10 cellular contexts compared by ENCODE assay signal in the genomic region with DNA sequence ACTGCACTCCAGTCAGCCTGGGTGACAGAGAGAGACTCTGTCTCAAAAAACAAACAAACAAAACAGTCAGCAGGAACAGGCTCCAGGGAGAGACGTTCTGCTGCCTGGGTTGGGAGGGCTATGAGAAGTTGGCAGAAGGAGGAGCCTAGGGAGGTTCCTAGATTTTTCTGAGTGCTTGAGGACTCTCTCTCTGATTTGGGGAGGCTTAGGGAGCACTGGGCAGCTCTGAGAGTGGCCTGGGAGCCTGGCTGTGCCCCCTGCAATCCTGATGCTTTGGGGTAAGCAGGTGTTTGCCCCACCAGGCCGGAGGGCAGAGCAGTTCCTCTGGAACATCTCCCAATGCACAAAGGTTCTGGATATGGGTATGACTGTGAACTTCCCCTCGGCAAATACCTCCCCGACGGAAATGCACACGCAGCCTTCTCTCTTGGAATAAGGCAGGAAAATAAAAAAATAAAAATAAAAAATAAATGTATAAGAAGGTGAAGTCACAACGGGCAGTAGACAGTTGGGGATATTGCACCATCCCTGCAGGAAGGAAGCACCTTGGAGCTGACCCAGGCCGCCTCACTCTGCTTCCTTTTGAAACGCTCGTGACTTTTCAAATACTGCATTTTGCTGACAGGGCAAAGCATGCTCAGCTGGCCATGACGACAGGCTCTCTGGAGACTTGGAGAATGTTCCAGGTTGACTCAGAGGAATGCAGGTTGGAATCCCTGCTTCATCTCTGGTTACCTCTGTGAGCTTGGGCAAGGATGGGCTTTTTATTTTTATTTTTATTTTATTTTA. TPM values are rescaled to one million over a fixed set of nuclear protein-coding genes. Genes with fewer than 3 reads are reported as not detected.
DNase-seq lines count a peak whose midpoint lies in the region; ATAC-seq and TF ChIP-seq lines count a peak whose summit lies in the region.
"Had no signal": no experiment of that assay in that cellular context is flagged by ENCODE, and none has a peak within 500 bp of the region (broad histone marks: within the 10 kb centered on the region; RNA-seq: fewer than 3 reads in every experiment).

No MANE protein-coding gene starts in this region.

- peaks cover 47% of the 10 kb centered on the region for H3K4me1 ChIP-seq in lower lobe of right lung

- H3K27me3 Mint-ChIP-seq in natural killer cell treated with Interleukin-12 subunit alpha and Interleukin-12 subunit beta and Interleukin-15 and Interleukin-18, amount 100 ng/mL, for 72 hours = peaks cover 0 to 8% of the 10 kb centered on the region in 2 donors
- H3K27me3 Mint-ChIP-seq in natural killer cell (ENCODE audit: low read depth in 2 of 2) = peaks cover 3 to 7% of the 10 kb centered on the region in 2 donors
- H3K27me3 Mint-ChIP-seq: activated naive CD4-positive, alpha-beta T cell treated with anti-CD3 and anti-CD28 coated beads, Interleukin-2, amount 50 U/mL, for 24 hours had no signal

- intact Hi-C loops in natural killer cell (cut with micrococcal nuclease) (no loop called here), dorsolateral prefrontal cortex (cut with DNase I) (no loop called here), lower lobe of right lung (cut with DNase I) (no loop called here)

- H3K27ac Mint-ChIP-seq in natural killer cell treated with Interleukin-12 subunit alpha and Interleukin-12 subunit beta and Interleukin-15 and Interleukin-18, amount 100 ng/mL, for 72 hours = no peak overlapping the region
- no peak overlapping the region for H3K27ac Mint-ChIP-seq in natural killer cell
- H3K27ac Mint-ChIP-seq: activated naive CD4-positive, alpha-beta T cell treated with anti-CD3 and anti-CD28 coated beads, Interleukin-2, amount 50 U/mL, for 24 hours had no signal

- H3K36me3 Mint-ChIP-seq in natural killer cell treated with Interleukin-12 subunit alpha and Interleukin-12 subunit beta and Interleukin-15 and Interleukin-18, amount 100 ng/mL, for 72 hours = no peaks in the 10 kb centered on the region
- H3K36me3 Mint-ChIP-seq in natural killer cell = no peaks in the 10 kb centered on the region
- H3K36me3 Mint-ChIP-seq: activated naive CD4-positive, alpha-beta T cell treated with anti-CD3 and anti-CD28 coated beads, Interleukin-2, amount 50 U/mL, for 24 hours had no signal

- no peaks in the 10 kb centered on the region for H3K36me3 ChIP-seq in lower lobe of right lung

- ATAC-seq in natural killer cell treated with Interleukin-12 subunit alpha and Interleukin-12 subunit beta and Interleukin-15 and Interleukin-18, amount 100 ng/mL, for 72 hours = peak; percentile 43 to 57
- no peak for ATAC-seq in natural killer cell
- ATAC-seq in lower lobe of right lung = peak; percentile 60 to 69
- ATAC-seq in HG03196 (IDR thresholded peaks at IDR 0.05; ENCODE audit: unreplicated experiment) = no peak

- peaks cover 0 to 4% of the 10 kb centered on the region in 2 donors for H3K4me1 Mint-ChIP-seq in natural killer cell treated with Interleukin-12 subunit alpha and Interleukin-12 subunit beta and Interleukin-15 and Interleukin-18, amount 100 ng/mL, for 72 hours (ENCODE audit: low read depth in 2 of 2)
- H3K4me1 Mint-ChIP-seq in natural killer cell = no peaks in the 10 kb centered on the region
- H3K4me1 Mint-ChIP-seq: activated naive CD4-positive, alpha-beta T cell treated with anti-CD3 and anti-CD28 coated beads, Interleukin-2, amount 50 U/mL, for 24 hours had no signal

- DNase-seq in natural killer cell treated with Interleukin-12 subunit alpha and Interleukin-12 subunit beta and Interleukin-15 and Interleukin-18, amount 100 ng/mL, for 72 hours (ENCODE audit: low spot score) = no peak
- DNase-seq in natural killer cell (no peak), dorsolateral prefrontal cortex (peak in 2 of 10 donors; percentile 22 to 33), lower lobe of right lung (peak; percentile 74), activated T-cell treated with anti-CD3 and anti-CD28 coated beads for 4 hours (no peak), OCI-M2 (lab: John Stamatoyannopoulos, UW; ENCODE audit: unreplicated experiment) (no peak)
- no peak for DNase-seq in stimulated activated CD4-positive, alpha-beta T cell treated with anti-CD3 and anti-CD28 coated beads, Interleukin-1b, Interleukin-23, amount 100 ng/mL, for 48 hours
- DNase-seq: NCI-H774 had no signal

- H3K27me3 ChIP-seq in dorsolateral prefrontal cortex (peaks cover 0 to 10% (median 0%) of the 10 kb centered on the region in 45 donors), lower lobe of right lung (ENCODE audit: low read depth) (no peaks in the 10 kb centered on the region)

- H3K27ac ChIP-seq in dorsolateral prefrontal cortex = peak overlapping the region in 52 of 59 donors; percentile 3 to 87 (median 60)
- H3K27ac ChIP-seq in lower lobe of right lung = peak overlapping the region; percentile 80

- no peaks in the 10 kb centered on the region for H3K9me3 ChIP-seq in lower lobe of right lung

- H3K4me3 ChIP-seq in dorsolateral prefrontal cortex (no peak overlapping the region), lower lobe of right lung (no peak overlapping the region)

- no peak overlapping the region for H3K4me3 Mint-ChIP-seq in natural killer cell treated with Interleukin-12 subunit alpha and Interleukin-12 subunit beta and Interleukin-15 and Interleukin-18, amount 100 ng/mL, for 72 hours
- no peak overlapping the region for H3K4me3 Mint-ChIP-seq in natural killer cell
- H3K4me3 Mint-ChIP-seq: activated naive CD4-positive, alpha-beta T cell treated with anti-CD3 and anti-CD28 coated beads, Interleukin-2, amount 50 U/mL, for 24 hours had no signal

- TF ChIP-seq CTCF in natural killer cell (IDR thresholded peaks at IDR 0.05) (no peak), dorsolateral prefrontal cortex (IDR thresholded peaks at IDR 0.05 in 54 of 56, conservative IDR thresholded peaks at IDR 0.05 in 2 of 56; ENCODE audit: low read depth in 1 of 56, partially characterized antibody in 56 of 56) (no peak), lower lobe of right lung (IDR thresholded peaks at IDR 0.05) (no peak)

- no peaks in the 10 kb centered on the region for H3K9me3 Mint-ChIP-seq in natural killer cell treated with Interleukin-12 subunit alpha and Interleukin-12 subunit beta and Interleukin-15 and Interleukin-18, amount 100 ng/mL, for 72 hours
- no peaks in the 10 kb centered on the region for H3K9me3 Mint-ChIP-seq in natural killer cell
- H3K9me3 Mint-ChIP-seq: activated naive CD4-positive, alpha-beta T cell treated with anti-CD3 and anti-CD28 coated beads, Interleukin-2, amount 50 U/mL, for 24 hours had no signal

RNA-seq across cellular contexts. Expression of gene HOMER3, which starts 26.5 kb away (rescaled TPM):
- total RNA-seq in natural killer cell treated with Interleukin-12 subunit alpha and Interleukin-12 subunit beta and Interleukin-15 and Interleukin-18, amount 100 ng/mL, for 72 hours = under 1 TPM in 1 of 2 donors, not detected in 1; 0.86 TPM
- total RNA-seq in natural killer cell = 1 to 10 TPM in 1 of 3 donors, under 1 TPM in 1, not detected in 1; 0.19 to 4.8 TPM
- total RNA-seq in dorsolateral prefrontal cortex = 10 to 100 TPM; 11.7 to 52.8 (median 22.9) TPM
- total RNA-seq in lower lobe of right lung = 20.5 TPM

RNA-seq across cellular contexts. Expression of gene DDX49, which starts 48.0 kb away (rescaled TPM):
- 100 to 1,000 TPM in 1 of 2 donors, 10 to 100 TPM in 1; 72.7 to 119 TPM for total RNA-seq in natural killer cell treated with Interleukin-12 subunit alpha and Interleukin-12 subunit beta and Interleukin-15 and Interleukin-18, amount 100 ng/mL, for 72 hours
- 10 to 100 TPM; 59.3 to 66.9 (median 62.9) TPM for total RNA-seq in natural killer cell
- 10 to 100 TPM; 28.5 to 56.4 (median 38.5) TPM for total RNA-seq in dorsolateral prefrontal cortex
- 32.2 TPM for total RNA-seq in lower lobe of right lung

RNA-seq across cellular contexts. Expression of gene COPE, which starts 48.4 kb away (rescaled TPM):
- 100 to 1,000 TPM; 204 to 275 TPM for total RNA-seq in natural killer cell treated with Interleukin-12 subunit alpha and Interleukin-12 subunit beta and Interleukin-15 and Interleukin-18, amount 100 ng/mL, for 72 hours
- 100 to 1,000 TPM; 204 to 228 (median 218) TPM for total RNA-seq in natural killer cell
- 100 to 1,000 TPM; 108 to 189 (median 147) TPM for total RNA-seq in dorsolateral prefrontal cortex
- total RNA-seq in lower lobe of right lung = 145 TPM

Comparison
In these comparisons a context has a peak if more than half of its experiments do, and no peak if none do; other contexts are left out.
1. ATAC-seq: peak in natural killer cell treated with Interleukin-12 subunit alpha and Interleukin-12 subunit beta and Interleukin-15 and Interleukin-18, amount 100 ng/mL, for 72 hours (2 of 2) and lower lobe of right lung (2 of 2); none in natural killer cell (0 of 3) and HG03196 (single experiment).